In genomic region chr18:55110436-55110835, GRCh38 we compare ENCODE assay signal across 3 cellular contexts.
TF ChIP-seq lines count a peak whose summit lies in the region.

No MANE protein-coding gene starts in this region.

TF ChIP-seq in IMR-90, 13 proteins besides CTCF, POLR2A, EP300 and RAD21:
- TF ChIP-seq BHLHE40 (IDR thresholded peaks at IDR 0.05; ENCODE audit: low read depth, low read length) (no peak), CEBPB (IDR thresholded peaks at IDR 0.05; ENCODE audit: low read depth, low read length) (no peak), USF2 (IDR thresholded peaks at IDR 0.05; ENCODE audit: low read depth, low read length) (no peak), RCOR1 (IDR thresholded peaks at IDR 0.05; ENCODE audit: insufficient replicate concordance, low read length) (no peak), ELK1 (IDR thresholded peaks at IDR 0.05; ENCODE audit: borderline replicate concordance, low read depth, low read length) (no peak), SMC3 (IDR thresholded peaks at IDR 0.05; ENCODE audit: low read depth, low read length) (no peak), NFE2L2 (IDR thresholded peaks at IDR 0.05; ENCODE audit: low read depth, low read length) (no peak), MAFK (IDR thresholded peaks at IDR 0.05; ENCODE audit: low read depth, low read length) (no peak), MAZ (IDR thresholded peaks at IDR 0.05; ENCODE audit: borderline replicate concordance, low read depth, low read length) (no peak), RFX5 (IDR thresholded peaks at IDR 0.05; ENCODE audit: low read depth, low read length) (no peak)

TF ChIP-seq in endothelial cell of umbilical vein, 7 proteins besides CTCF, POLR2A, EP300 and RAD21:
- peak; percentile 96 for TF ChIP-seq JUN (IDR thresholded peaks at IDR 0.05; ENCODE audit: borderline replicate concordance, insufficient read depth, insufficient read length, low read depth)
- peak; percentile 92 for TF ChIP-seq GATA2 (IDR thresholded peaks at IDR 0.05; ENCODE audit: insufficient read depth, insufficient read length, low read depth, low read length)
- TF ChIP-seq FOS (IDR thresholded peaks at IDR 0.05; ENCODE audit: borderline replicate concordance, insufficient read depth, low read length): peak; percentile 85
- TF ChIP-seq MYC (IDR thresholded peaks at IDR 0.05; ENCODE audit: low read depth, low read length): peak; percentile 25
- TF ChIP-seq POLR2AphosphoS5 (IDR thresholded peaks at IDR 0.05; ENCODE audit: insufficient read depth, low read depth, low read length): peak; percentile 91
- TF ChIP-seq EZH2 (IDR thresholded peaks at IDR 0.05; ENCODE audit: borderline replicate concordance, low read depth, low read length, severe bottlenecking): no peak
- TF ChIP-seq, protein P1, sequence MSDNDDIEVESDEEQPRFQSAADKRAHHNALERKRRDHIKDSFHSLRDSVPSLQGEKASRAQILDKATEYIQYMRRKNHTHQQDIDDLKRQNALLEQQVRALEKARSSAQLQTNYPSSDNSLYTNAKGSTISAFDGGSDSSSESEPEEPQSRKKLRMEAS (IDR thresholded peaks at IDR 0.05; ENCODE audit: insufficient read depth, insufficient read length): no peak

TF ChIP-seq in SK-N-SH, 30 proteins besides CTCF, POLR2A, EP300 and RAD21:
- no peak for TF ChIP-seq MEF2A (IDR thresholded peaks at IDR 0.05; ENCODE audit: borderline replicate concordance, low read depth)
- no peak for TF ChIP-seq USF2 (IDR thresholded peaks at IDR 0.05; ENCODE audit: borderline replicate concordance, low read depth, low read length)
- TF ChIP-seq MXI1 (IDR thresholded peaks at IDR 0.05; ENCODE audit: low read depth, low read length): no peak
- TF ChIP-seq, protein P2, sequence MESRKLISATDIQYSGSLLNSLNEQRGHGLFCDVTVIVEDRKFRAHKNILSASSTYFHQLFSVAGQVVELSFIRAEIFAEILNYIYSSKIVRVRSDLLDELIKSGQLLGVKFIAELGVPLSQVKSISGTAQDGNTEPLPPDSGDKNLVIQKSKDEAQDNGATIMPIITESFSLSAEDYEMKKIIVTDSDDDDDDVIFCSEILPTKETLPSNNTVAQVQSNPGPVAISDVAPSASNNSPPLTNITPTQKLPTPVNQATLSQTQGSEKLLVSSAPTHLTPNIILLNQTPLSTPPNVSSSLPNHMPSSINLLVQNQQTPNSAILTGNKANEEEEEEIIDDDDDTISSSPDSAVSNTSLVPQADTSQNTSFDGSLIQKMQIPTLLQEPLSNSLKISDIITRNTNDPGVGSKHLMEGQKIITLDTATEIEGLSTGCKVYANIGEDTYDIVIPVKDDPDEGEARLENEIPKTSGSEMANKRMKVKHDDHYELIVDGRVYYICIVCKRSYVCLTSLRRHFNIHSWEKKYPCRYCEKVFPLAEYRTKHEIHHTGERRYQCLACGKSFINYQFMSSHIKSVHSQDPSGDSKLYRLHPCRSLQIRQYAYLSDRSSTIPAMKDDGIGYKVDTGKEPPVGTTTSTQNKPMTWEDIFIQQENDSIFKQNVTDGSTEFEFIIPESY (IDR thresholded peaks at IDR 0.05; ENCODE audit: borderline replicate concordance, low read depth): no peak
- TF ChIP-seq RFX5 (IDR thresholded peaks at IDR 0.05; ENCODE audit: low read length): no peak
- TF ChIP-seq EZH2phosphoT487 (IDR thresholded peaks at IDR 0.05; ENCODE audit: borderline replicate concordance, low read depth): no peak
- TF ChIP-seq TAF1 (IDR thresholded peaks at IDR 0.05; ENCODE audit: borderline replicate concordance, low read depth, low read length): no peak
- no peak for TF ChIP-seq FOXM1 (IDR thresholded peaks at IDR 0.05; ENCODE audit: low read depth)
- TF ChIP-seq REST (IDR thresholded peaks at IDR 0.05; ENCODE audit: low read depth, low read length): no peak
- no peak for TF ChIP-seq RXRA (IDR thresholded peaks at IDR 0.05; ENCODE audit: borderline replicate concordance, low read depth)
- TF ChIP-seq JUND (IDR thresholded peaks at IDR 0.05): no peak
- TF ChIP-seq SMC3 (IDR thresholded peaks at IDR 0.05; ENCODE audit: low read depth, low read length): no peak
- no peak for TF ChIP-seq NRF1 (IDR thresholded peaks at IDR 0.05; ENCODE audit: low read depth, low read length)
- TF ChIP-seq GABPA (IDR thresholded peaks at IDR 0.05; ENCODE audit: low read depth): no peak
